In genomic region chr18:29496276-29496675, GRCh38 we compare ENCODE assay signal across 21 cellular contexts.
A peak's percentile ranks its signal among the peaks of the same experiment; 100 is the strongest.
DNase-seq lines count a peak whose midpoint lies in the region; ATAC-seq, FAIRE-seq and TF ChIP-seq lines count a peak whose summit lies in the region.
"Had no signal": no experiment of that assay in that cellular context is flagged by ENCODE, and none has a peak within 500 bp of the region (broad histone marks: within the 10 kb centered on the region; RNA-seq: fewer than 3 reads in every experiment).

No MANE protein-coding gene starts in this region.

- H2AFZ ChIP-seq in Karpas-422 (ENCODE audit: low read length): no peak overlapping the region

- H3K4me2 ChIP-seq in Karpas-422 (ENCODE audit: low read depth, low read length, poor library complexity, severe bottlenecking): no peak overlapping the region

- no peaks in the 10 kb centered on the region for H4K20me1 ChIP-seq in Karpas-422 (ENCODE audit: insufficient read depth, low read depth, low read length)

- peaks cover 27% of the 10 kb centered on the region; the same call in 1 of the 2 replicates for H3K9me3 ChIP-seq in Karpas-422 (ENCODE audit: low read length)
- H3K9me3 ChIP-seq: MG63 had no signal

- DNase-seq in NCI-H1105 (lab: John Stamatoyannopoulos, UW) (peak; percentile 76), amniotic epithelial cell (ENCODE audit: low read depth) (peak; percentile 7), fibroblast of pulmonary artery (ENCODE audit: low read depth) (peak; percentile 57), Karpas-422 (no peak)
- no peak for DNase-seq in activated effector memory CD4-positive, alpha-beta T cell treated with anti-CD3 and anti-CD28 coated beads, Interleukin-2, amount 50 U/mL, for 16 hours
- DNase-seq: AML-193; C1 segment of cervical spinal cord; CD8-positive, alpha-beta memory T cell; GDM1; Kasumi-1; MG63; NCI-H187; NCI-H2107; NCI-H446 treated with DMSO at 0.1 percent for 48 hours; NCI-H69; Peyer's patch; T-helper 1 cell had no signal

- no peak overlapping the region for H3K4me3 ChIP-seq in fibroblast of pulmonary artery (replicated peaks; ENCODE audit: low read depth, low read length)
- H3K4me3 ChIP-seq in Karpas-422 (ENCODE audit: low read length): no peak overlapping the region
- H3K4me3 ChIP-seq: MG63, Peyer's patch had no signal

- H3K36me3 ChIP-seq in Karpas-422 (ENCODE audit: insufficient read depth, low read length): no peaks in the 10 kb centered on the region
- H3K36me3 ChIP-seq: MG63, Peyer's patch had no signal

- H3K9ac ChIP-seq in Karpas-422 (ENCODE audit: low read length): no peak overlapping the region

- H3K4me1 ChIP-seq in Karpas-422 (ENCODE audit: low read length): no peaks in the 10 kb centered on the region
- H3K4me1 ChIP-seq: Peyer's patch had no signal

- no peaks in the 10 kb centered on the region for H3K9me2 ChIP-seq in Karpas-422 (replicated peaks; ENCODE audit: insufficient read depth, low read length)

- no peak overlapping the region for H3K27ac ChIP-seq in Karpas-422 (ENCODE audit: low read length)
- H3K27ac ChIP-seq: Peyer's patch had no signal

- ATAC-seq in GM21737 (IDR thresholded peaks at IDR 0.05; ENCODE audit: unreplicated experiment): no peak

- no peak for TF ChIP-seq CTCF in fibroblast of pulmonary artery (IDR thresholded peaks at IDR 0.05; ENCODE audit: low read length, missing control alignments)

- H3K27me3 ChIP-seq in Karpas-422 (ENCODE audit: low read length): no peaks in the 10 kb centered on the region
- H3K27me3 ChIP-seq: MG63, Peyer's patch had no signal

- H3K79me2 ChIP-seq in Karpas-422 (ENCODE audit: low read length): no peaks in the 10 kb centered on the region

- peak; percentile 3 for FAIRE-seq in G401.6 (lab: Jason Lieb, UNC)
- FAIRE-seq: GM19239, H54 had no signal

Comparison
In these comparisons a context has a peak if more than half of its experiments do, and no peak if none do; other contexts are left out.
1. DNase-seq: peak in NCI-H1105 (single experiment), amniotic epithelial cell (single experiment) and fibroblast of pulmonary artery (single experiment); none in activated effector memory CD4-positive, alpha-beta T cell treated with anti-CD3 and anti-CD28 coated beads, Interleukin-2, amount 50 U/mL, for 16 hours (single experiment) and Karpas-422 (single experiment).